Comparison of ENCODE assay signal across 8 cellular contexts in the genomic region with DNA sequence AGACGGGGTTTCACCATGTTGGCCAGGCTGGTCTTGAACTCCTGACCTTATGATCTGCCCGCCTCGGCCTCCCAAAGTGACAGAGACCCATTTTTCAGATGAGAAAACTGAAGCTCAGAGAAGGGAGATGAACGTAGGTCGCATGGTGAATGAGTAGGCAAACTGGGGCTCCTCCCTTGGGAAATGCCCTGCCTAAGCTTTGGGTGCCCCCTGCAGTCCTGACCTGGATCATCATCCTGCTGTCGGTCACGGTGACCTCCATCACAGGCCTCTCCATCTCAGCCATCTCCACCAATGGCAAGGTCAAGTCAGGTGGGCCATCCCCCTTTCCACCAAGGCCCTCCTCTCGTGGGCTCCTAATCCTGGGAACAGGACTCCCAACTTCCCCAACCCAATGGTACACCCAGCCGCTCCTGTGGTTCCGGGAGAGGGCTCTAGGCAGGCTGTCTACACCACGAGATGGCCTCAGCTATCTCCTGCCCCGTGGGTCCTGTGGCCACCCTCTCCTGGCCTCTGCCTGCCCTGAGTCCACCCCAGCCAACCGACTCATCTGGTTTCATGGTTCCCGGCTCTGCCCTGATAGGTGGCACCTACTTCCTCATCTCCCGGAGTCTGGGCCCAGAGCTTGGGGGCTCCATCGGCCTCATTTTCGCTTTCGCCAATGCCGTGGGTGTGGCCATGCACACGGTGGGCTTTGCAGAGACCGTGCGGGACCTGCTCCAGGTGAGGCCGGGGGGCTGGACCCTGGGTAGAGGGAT. TPM values are rescaled to one million over a fixed set of nuclear protein-coding genes. Genes with fewer than 3 reads are reported as not detected.
DNase-seq lines count a peak whose midpoint lies in the region; TF ChIP-seq lines count a peak whose summit lies in the region.

No MANE protein-coding gene starts in this region.

- H2BK5ac ChIP-seq in neuronal stem cell (ENCODE audit: low read length): no peak overlapping the region

- H3K36me3 Mint-ChIP-seq in activated naive CD8-positive, alpha-beta T cell treated with anti-CD3 and anti-CD28 coated beads for 36 hours: no peaks in the 10 kb centered on the region

- H3K27me3 ChIP-seq in neuronal stem cell (ENCODE audit: control insufficient read depth in 3 of 3, insufficient read depth in 3 of 3, low read depth in 1 of 3, low read length in 3 of 3): no peaks in the 10 kb centered on the region
- H3K27me3 ChIP-seq in tibial artery: no peaks in the 10 kb centered on the region

- H3K14ac ChIP-seq in neuronal stem cell (ENCODE audit: low read length): no peak overlapping the region

- H2BK120ac ChIP-seq in neuronal stem cell (ENCODE audit: low read depth, low read length): no peak overlapping the region

- no peak overlapping the region for H3K23ac ChIP-seq in neuronal stem cell (ENCODE audit: low read depth, low read length, poor library complexity)

- no peaks in the 10 kb centered on the region for H3K9me3 ChIP-seq in neuronal stem cell (replicated peaks in 1 of 2; ENCODE audit: control insufficient read depth in 2 of 2, insufficient read depth in 1 of 2, low read depth in 1 of 2, low read length in 2 of 2)
- H3K9me3 ChIP-seq in tibial artery: no peaks in the 10 kb centered on the region

- in situ Hi-C loops in KBM-7 (cut with MboI; ENCODE audit: low pct_unique_long_range_greater_than_20kb, low sequenced_read_pairs): no loop called here

- H3K27me3 Mint-ChIP-seq in activated naive CD8-positive, alpha-beta T cell treated with anti-CD3 and anti-CD28 coated beads for 36 hours: no peaks in the 10 kb centered on the region

- peak overlapping the region; percentile 20 for H2AK5ac ChIP-seq in neuronal stem cell (ENCODE audit: low read depth, low read length)

- H4K91ac ChIP-seq in neuronal stem cell (ENCODE audit: low read depth, low read length, poor library complexity): no peak overlapping the region

- H3K4me1 Mint-ChIP-seq in activated naive CD8-positive, alpha-beta T cell treated with anti-CD3 and anti-CD28 coated beads for 36 hours: peaks cover 12% of the 10 kb centered on the region

- H3K9ac ChIP-seq in neuronal stem cell (ENCODE audit: low read depth, low read length, poor library complexity): peak overlapping the region; percentile 30

- DNase-seq in GM12865 (ENCODE audit: low read depth) (peak; percentile 78), KBM-7 (peak; percentile 58), neuronal stem cell (ENCODE audit: low spot score) (no peak), tibial artery (no peak), amygdala (lab: John Stamatoyannopoulos, UW) (no peak), NCI-H1105 treated with DMSO at 0.1 percent for 48 hours (lab: John Stamatoyannopoulos, UW) (no peak)
- DNase-seq in activated naive CD8-positive, alpha-beta T cell treated with anti-CD3 and anti-CD28 coated beads for 36 hours: peak; percentile 48
- no peak for DNase-seq in effector CD8-positive, alpha-beta T cell (lab: John Stamatoyannopoulos, UW)

- H2BK12ac ChIP-seq in neuronal stem cell (ENCODE audit: low read length): peak overlapping the region; percentile 4

- H3K4me1 ChIP-seq in neuronal stem cell (ENCODE audit: control insufficient read depth in 2 of 2, insufficient read depth in 1 of 2, low read depth in 1 of 2, low read length in 2 of 2) (peaks cover 0 to 2% of the 10 kb centered on the region in 2 donors), tibial artery (peaks cover 0 to 4% (median 0%) of the 10 kb centered on the region in 4 donors)

- no peaks in the 10 kb centered on the region for H3K79me1 ChIP-seq in neuronal stem cell (ENCODE audit: low read depth, low read length)

- no peak overlapping the region for H3K4me3 Mint-ChIP-seq in activated naive CD8-positive, alpha-beta T cell treated with anti-CD3 and anti-CD28 coated beads for 36 hours

- H3K9me3 Mint-ChIP-seq in activated naive CD8-positive, alpha-beta T cell treated with anti-CD3 and anti-CD28 coated beads for 36 hours: no peaks in the 10 kb centered on the region

- no peaks in the 10 kb centered on the region for H3K36me3 ChIP-seq in neuronal stem cell (replicated peaks in 1 of 2; ENCODE audit: control insufficient read depth in 2 of 2, insufficient read depth in 2 of 2, low read length in 2 of 2)
- no peaks in the 10 kb centered on the region for H3K36me3 ChIP-seq in tibial artery

- no CpG with 5 or more reads among the region's 23 CpGs for WGBS in neuronal stem cell (ENCODE audit: extremely low coverage in 2 of 2, insufficient read length in 2 of 2, insufficient replicate concordance in 1 of 2), 2 donors

- H3K27ac Mint-ChIP-seq in activated naive CD8-positive, alpha-beta T cell treated with anti-CD3 and anti-CD28 coated beads for 36 hours: no peak overlapping the region

- no peak overlapping the region for H3K4me3 ChIP-seq in GM12865 (ENCODE audit: low read depth, low read length)
- no peak overlapping the region for H3K4me3 ChIP-seq in neuronal stem cell (ENCODE audit: low read length in 2 of 2)
- H3K4me3 ChIP-seq in tibial artery: no peak overlapping the region

- no peak overlapping the region for H2AFZ ChIP-seq in neuronal stem cell (ENCODE audit: low read length)

- peak overlapping the region; percentile 35 for H3K18ac ChIP-seq in neuronal stem cell (ENCODE audit: low read length)

- no peak overlapping the region for H3K4me2 ChIP-seq in neuronal stem cell (ENCODE audit: insufficient read depth, low read length, poor library complexity, severe bottlenecking)

- H2BK15ac ChIP-seq in neuronal stem cell (ENCODE audit: low read length): peak overlapping the region; percentile 5

- no peak overlapping the region for H4K8ac ChIP-seq in neuronal stem cell (ENCODE audit: low read depth, low read length)

- intact Hi-C loops in tibial artery (cut with DNase I; ENCODE audit: low total_unique reads): loop anchor here (5.0 kb wide), 2 partner anchors 68 to 178 kb away; no protein-coding TSS in a partner anchor

- TF ChIP-seq CTCF in GM12865 (IDR thresholded peaks at IDR 0.05; ENCODE audit: insufficient read depth, low read depth, low read length, missing control alignments): peak; percentile 50
- TF ChIP-seq CTCF in tibial artery (IDR thresholded peaks at IDR 0.05): no peak

- no peak overlapping the region for H3K27ac ChIP-seq in neuronal stem cell (replicated peaks; ENCODE audit: low read length)
- no peak overlapping the region for H3K27ac ChIP-seq in tibial artery

- H3K4ac ChIP-seq in neuronal stem cell (ENCODE audit: low read length): no peak overlapping the region

RNA-seq across cellular contexts. Expression of a gene that starts 4.7 kb away (rescaled TPM):
- under 1 TPM in 1 of 2 experiments, not detected in 1; 0.04 TPM for total RNA-seq in activated naive CD8-positive, alpha-beta T cell treated with anti-CD3 and anti-CD28 coated beads for 36 hours
- not detected for polyA plus RNA-seq in neuronal stem cell (2013, experiment 1 of 2)
- not detected for polyA plus RNA-seq in neuronal stem cell (2013, experiment 2 of 2)

Comparison
In these comparisons a context has a peak if more than half of its experiments do, and no peak if none do; other contexts are left out.
1. DNase-seq: peak in GM12865 (single experiment), KBM-7 (single experiment) and activated naive CD8-positive, alpha-beta T cell treated with anti-CD3 and anti-CD28 coated beads for 36 hours (single experiment); none in neuronal stem cell (single experiment), tibial artery (0 of 2), effector CD8-positive, alpha-beta T cell (single experiment), amygdala (0 of 56) and NCI-H1105 treated with DMSO at 0.1 percent for 48 hours (single experiment).